21 cellular contexts compared by ENCODE assay signal in the genomic region with DNA sequence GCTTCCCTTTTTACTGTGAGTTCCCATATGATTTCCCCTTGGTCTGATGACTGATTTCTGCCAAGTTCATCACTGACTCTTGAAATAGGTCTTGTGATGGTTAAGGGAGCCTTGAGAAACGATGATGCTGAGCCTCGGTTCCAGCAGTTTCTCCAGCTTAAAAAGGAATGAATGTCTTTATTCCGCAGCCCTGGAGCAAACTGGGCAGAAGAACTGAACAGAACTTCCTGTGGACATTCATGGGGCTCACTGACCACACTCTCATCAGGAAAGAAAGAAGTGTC. TPM values are rescaled to one million over a fixed set of nuclear protein-coding genes. Genes with fewer than 3 reads are reported as not detected.
DNase-seq lines count a peak whose midpoint lies in the region; ATAC-seq, FAIRE-seq and TF ChIP-seq lines count a peak whose summit lies in the region.
"Had no signal": no experiment of that assay in that cellular context is flagged by ENCODE, and none has a peak within 500 bp of the region (broad histone marks: within the 10 kb centered on the region; RNA-seq: fewer than 3 reads in every experiment).

No MANE protein-coding gene starts in this region.

- peaks cover 0 to 6% (median under 1%) of the 10 kb centered on the region in 4 donors for H3K36me3 ChIP-seq in right lobe of liver
- peaks cover 3 to 4% of the 10 kb centered on the region in 2 experiments; a peak in 2 of 5 replicates for H3K36me3 ChIP-seq in HepG2 (replicated peaks in 1 of 2; ENCODE audit: control insufficient read depth in 1 of 2, insufficient read depth in 2 of 2, low read length in 2 of 2)
- no peaks in the 10 kb centered on the region for H3K36me3 ChIP-seq in neutrophil
- H3K36me3 ChIP-seq in small intestine (ENCODE audit: control insufficient read depth in 2 of 2, insufficient read depth in 2 of 2, low read length in 2 of 2), result peaks cover 5 to 9% of the 10 kb centered on the region in 2 donors

- CTCF ChIA-PET in HepG2 (lab: Yijun Ruan, JAX; ENCODE audit: low intra/inter-chr PET ratio, low total read pairs), result no interaction called here

- H3K27ac ChIP-seq in right lobe of liver (peak overlapping the region in 1 of 3 donors; percentile 53), HepG2 (ENCODE audit: extremely low read length, insufficient read depth, low read length) (no peak overlapping the region), cingulate gyrus (ENCODE audit: low read depth, low read length) (peak overlapping the region; percentile 63), neutrophil (peak overlapping the region; percentile 25), small intestine (ENCODE audit: low read depth in 1 of 2, low read length in 1 of 2) (no peak overlapping the region)
- H3K27ac ChIP-seq: foreskin keratinocyte, parathyroid adenoma, SJCRH30 had no signal

- H2AFZ ChIP-seq in HepG2 (ENCODE audit: low read length), result no peak overlapping the region
- H2AFZ ChIP-seq: parathyroid adenoma had no signal

- intact Hi-C loops in right lobe of liver (cut with DNase I), result no loop called here
- intact Hi-C loops in HepG2 (cut with micrococcal nuclease; ENCODE audit: unreplicated experiment), result no loop called here

- TF ChIP-seq CTCF in right lobe of liver (IDR thresholded peaks at IDR 0.05) (no peak), HepG2 (CRISPR knock-in tag; IDR thresholded peaks at IDR 0.05) (no peak), neutrophil (IDR thresholded peaks at IDR 0.05) (no peak)

- peaks cover 0 to 5% (median 0%) of the 10 kb centered on the region in 4 donors for H3K9me3 ChIP-seq in right lobe of liver
- peaks cover 10% of the 10 kb centered on the region for H3K9me3 ChIP-seq in HepG2 (ENCODE audit: low read length)
- H3K9me3 ChIP-seq in neutrophil, result no peaks in the 10 kb centered on the region
- H3K9me3 ChIP-seq in small intestine (ENCODE audit: control insufficient read depth, low read depth), result no peaks in the 10 kb centered on the region
- H3K9me3 ChIP-seq: SJCRH30 had no signal

- 70% methylated on average over 3 of the region's 3 CpGs for WGBS in right lobe of liver (ENCODE audit: insufficient coverage, low coverage, low lambda C conversion rate, missing lambda C conversion rate)
- WGBS in HepG2 (ENCODE audit: low lambda C conversion rate), result 86% methylated on average over 3 of the region's 3 CpGs
- WGBS in small intestine, 3 donors, result 81 to 92% (median 85%) methylated on average over 3 of the region's 3 CpGs

- in situ Hi-C loops in HepG2 (cut with HindIII; ENCODE audit: extremely low pct_ligation_motif_present, low pct_unique_long_range_greater_than_20kb), result no loop called here

- no peaks in the 10 kb centered on the region for H3K4me1 ChIP-seq in right lobe of liver
- no peaks in the 10 kb centered on the region for H3K4me1 ChIP-seq in HepG2 (ENCODE audit: insufficient read depth, low read length)
- H3K4me1 ChIP-seq in neutrophil (ENCODE audit: control insufficient read depth in 1 of 2, insufficient read depth in 1 of 2, low read depth in 1 of 2, low read length in 1 of 2), result peaks cover 0 to 5% of the 10 kb centered on the region in 2 experiments
- H3K4me1 ChIP-seq in small intestine (ENCODE audit: control insufficient read depth in 2 of 2, insufficient read depth in 1 of 2, low read depth in 1 of 2, low read length in 1 of 2), result no peaks in the 10 kb centered on the region
- H3K4me1 ChIP-seq: parathyroid adenoma had no signal

- POLR2A ChIA-PET in HepG2 (lab: Yijun Ruan, JAX), result no interaction called here

- ATAC-seq in right lobe of liver, result peak in 3 of 4 donors; percentile 16 to 32 (median 22)
- ATAC-seq in HepG2, result no peak
- ATAC-seq in HG03108 (IDR thresholded peaks at IDR 0.05; ENCODE audit: unreplicated experiment), result no peak
- ATAC-seq: foreskin keratinocyte, left colon had no signal

- no peaks in the 10 kb centered on the region for H4K20me1 ChIP-seq in HepG2 (ENCODE audit: insufficient read depth, low read length)

- no peak overlapping the region for H3K9ac ChIP-seq in HepG2 (ENCODE audit: insufficient read depth, low read depth, low read length)
- H3K9ac ChIP-seq: parathyroid adenoma had no signal

- FAIRE-seq in HepG2 (lab: Jason Lieb, UNC) (no peak), small intestine (lab: Jason Lieb, UNC) (no peak)
- FAIRE-seq: colon, HTR-8/SVneo had no signal

- H3K27me3 ChIP-seq in right lobe of liver (no peaks in the 10 kb centered on the region), HepG2 (ENCODE audit: control insufficient read depth in 1 of 2, insufficient read depth in 2 of 2, low read length in 2 of 2) (no peaks in the 10 kb centered on the region), neutrophil (peaks cover 49% of the 10 kb centered on the region), small intestine (ENCODE audit: control insufficient read depth in 2 of 2, insufficient read depth in 2 of 2, low read length in 2 of 2) (no peaks in the 10 kb centered on the region)
- H3K27me3 ChIP-seq: foreskin keratinocyte, SJCRH30 had no signal

- no peak for TF ChIP-seq EP300 in HepG2 (IDR thresholded peaks at IDR 0.05; ENCODE audit: low read depth in 2 of 2, low read length in 2 of 2)
- no peak for TF ChIP-seq EP300 in HepG2 (CRISPR knock-in tag; IDR thresholded peaks at IDR 0.05; ENCODE audit: borderline replicate concordance)

- TF ChIP-seq RAD21 in HepG2 (CRISPR knock-in tag; IDR thresholded peaks at IDR 0.05), result no peak

- no peak overlapping the region for H3K4me2 ChIP-seq in HepG2 (ENCODE audit: low read depth, low read length)

- DNase-seq in right lobe of liver (no peak), HepG2 (ENCODE audit: low spot score) (no peak), KG1 (lab: John Stamatoyannopoulos, UW) (no peak), small intestine (no peak), NCI-H1105 treated with DMSO at 0.1 percent for 48 hours (lab: John Stamatoyannopoulos, UW) (no peak)
- DNase-seq: activated CD4-positive, CD25-positive, alpha-beta regulatory T cell treated with anti-CD3 and anti-CD28 coated beads, Interleukin-2, amount 50 U/mL, for 72 hours; CD4-positive, alpha-beta memory T cell; foreskin keratinocyte; left colon; NCI-H1694; NCI-H446 treated with DMSO at 0.1 percent for 48 hours; SJCRH30 had no signal

- TF ChIP-seq POLR2A in right lobe of liver (IDR thresholded peaks at IDR 0.05), result peak; percentile 40
- no peak for TF ChIP-seq POLR2A in HepG2 (IDR thresholded peaks at IDR 0.05; ENCODE audit: insufficient read depth in 1 of 2, low read depth in 2 of 2, low read length in 2 of 2)

- H3K4me3 ChIP-seq in right lobe of liver, result no peak overlapping the region
- H3K4me3 ChIP-seq in HepG2 (replicated peaks in 1 of 3; ENCODE audit: insufficient read depth in 1 of 3, low read depth in 2 of 3, low read length in 3 of 3), result no peak overlapping the region
- H3K4me3 ChIP-seq in neutrophil (ENCODE audit: low read depth in 1 of 2, low read length in 1 of 2), result no peak overlapping the region
- H3K4me3 ChIP-seq in small intestine (ENCODE audit: low read depth in 1 of 2, low read length in 2 of 2), result no peak overlapping the region
- H3K4me3 ChIP-seq: SJCRH30 had no signal

- BruUV-seq in HepG2 (replicated peaks; lab: Mats Ljungman, UMichigan), result no TSS peak

- H3K79me2 ChIP-seq in HepG2 (ENCODE audit: insufficient read depth, low read length), result no peaks in the 10 kb centered on the region
- H3K79me2 ChIP-seq: parathyroid adenoma had no signal

TF ChIP-seq in HepG2, 621 proteins besides CTCF, POLR2A, EP300 and RAD21 (continues in another document):
- TF ChIP-seq WIZ (CRISPR knock-in tag; IDR thresholded peaks at IDR 0.05) (no peak), RNF2 (conservative IDR thresholded peaks at IDR 0.05; ENCODE audit: low read depth) (no peak), ZSCAN20 (CRISPR knock-in tag; IDR thresholded peaks at IDR 0.05; ENCODE audit: borderline replicate concordance) (no peak)
- TF ChIP-seq, protein P1, sequence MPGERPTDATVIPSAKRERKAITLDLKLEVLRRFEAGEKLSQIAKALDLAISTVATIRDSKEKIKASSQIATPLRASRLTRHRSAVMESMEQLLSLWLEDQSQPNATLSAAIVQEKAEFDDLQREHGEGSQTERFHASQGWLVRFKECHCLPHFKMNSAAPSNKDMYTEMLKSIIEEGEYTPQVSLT (CRISPR knock-in tag; IDR thresholded peaks at IDR 0.05; ENCODE audit: borderline replicate concordance, low read depth), result no peak

RNA-seq across cellular contexts. Expression of a gene that starts 29.3 kb away (rescaled TPM):
- total RNA-seq in right lobe of liver (not detected), HepG2 (2016; rRNA removed; fragmentation: Illumina TruSeq; extraction: Trizol) (not detected in 2 replicates)
- not detected in 2 replicates for total RNA-seq in HepG2 (2016; cell fraction: cytosol; rRNA removed; fragmentation: Illumina TruSeq; extraction: Trizol; ENCODE audit: low read depth)
- total RNA-seq in HepG2 (2016; cell fraction: insoluble cytoplasmic fraction; rRNA removed; fragmentation: Illumina TruSeq; extraction: Trizol), result not detected in 2 replicates
- not detected in 2 replicates for total RNA-seq in HepG2 (2016; cell fraction: membrane; rRNA removed; fragmentation: Illumina TruSeq; extraction: Trizol)
- not detected in 2 replicates for total RNA-seq in HepG2 (2016; cell fraction: nucleus; rRNA removed; fragmentation: Illumina TruSeq; extraction: Trizol)
- polyA plus RNA-seq in HepG2 (2011; rRNA removed) (not detected in 2 replicates), small intestine (not detected)
- polyA plus RNA-seq in HepG2 (2011; cell fraction: cytosol; rRNA removed), result not detected in 2 replicates
- not detected in 2 replicates for polyA plus RNA-seq in HepG2 (2011; cell fraction: nucleus; rRNA removed)
- not detected in 2 replicates for polyA plus RNA-seq in HepG2 (2012)
- polyA plus RNA-seq in HepG2 (2016; cell fraction: cytosol; fragmentation: Illumina TruSeq; extraction: Trizol; ENCODE audit: low read depth), result not detected in 2 replicates
- polyA plus RNA-seq in HepG2 (2016; cell fraction: insoluble cytoplasmic fraction; fragmentation: Illumina TruSeq; extraction: Trizol; ENCODE audit: low read depth), result not detected in 2 replicates
- not detected in 2 replicates for polyA plus RNA-seq in HepG2 (2016; cell fraction: membrane; fragmentation: Illumina TruSeq; extraction: Trizol; ENCODE audit: low read depth)
- not detected in 2 replicates for polyA plus RNA-seq in HepG2 (2016; cell fraction: nucleus; fragmentation: Illumina TruSeq; extraction: Trizol; ENCODE audit: insufficient read depth, low read depth)
- not detected in 2 replicates for polyA minus RNA-seq in HepG2 (2011; rRNA and poly(A)+ RNA removed; ENCODE audit: low replicate concordance)
- not detected in 2 replicates for polyA minus RNA-seq in HepG2 (2011; cell fraction: cytosol; rRNA and poly(A)+ RNA removed)
- polyA minus RNA-seq in HepG2 (2011; cell fraction: nucleus; rRNA and poly(A)+ RNA removed), result not detected in 2 replicates
- total RNA-seq: A673; CD4-positive, alpha-beta memory T cell; foreskin keratinocyte; left colon; myocyte; SJCRH30; T-helper 2 cell treated with Interferon-gamma antibody and Interleukin-4, amounts not matched to agents 100 ng/mL and 5 ng/mL, for 36 hours had no signal
- polyA plus RNA-seq: CD4-positive, alpha-beta memory T cell; foreskin keratinocyte had no signal

Comparison
In these comparisons a context has a peak if more than half of its experiments do, and no peak if none do; other contexts are left out.
1. ATAC-seq: peak in right lobe of liver (3 of 4); none in HepG2 (single experiment) and HG03108 (single experiment).
2. H3K27ac ChIP-seq: peak in cingulate gyrus (single experiment) and neutrophil (single experiment); none in HepG2 (single experiment) and small intestine (0 of 2).